20 cellular contexts compared by ENCODE assay signal in genomic region chr18:10579079-10579867, GRCh38. TPM values are rescaled to one million over a fixed set of nuclear protein-coding genes. Genes with fewer than 3 reads are reported as not detected.
A peak's percentile ranks its signal among the peaks of the same experiment; 100 is the strongest.
DNase-seq lines count a peak whose midpoint lies in the region; TF ChIP-seq lines count a peak whose summit lies in the region.
"Had no signal": no experiment of that assay in that cellular context is flagged by ENCODE, and none has a peak within 500 bp of the region (broad histone marks: within the 10 kb centered on the region; RNA-seq: fewer than 3 reads in every experiment).

No MANE protein-coding gene starts in this region.

- H3K27me3 Mint-ChIP-seq in chondrocyte (ENCODE audit: low read depth) = no peaks in the 10 kb centered on the region
- H3K27me3 Mint-ChIP-seq: activated B cell treated with CpG ODN at 0.5 μM for 24 hours had no signal

- no peak for TF ChIP-seq EP300 in sigmoid colon (IDR thresholded peaks at IDR 0.05)

- H3K36me3 ChIP-seq in sigmoid colon = no peaks in the 10 kb centered on the region
- H3K36me3 ChIP-seq: gastroesophageal sphincter, thyroid gland had no signal

- intact Hi-C loops in sigmoid colon (cut with DNase I) = no loop called here

- 81 to 88% methylated on average over 12 of the region's 12 CpGs for WGBS in sigmoid colon, 2 donors

- no peaks in the 10 kb centered on the region for H3K36me3 Mint-ChIP-seq in chondrocyte (ENCODE audit: low read depth)

- TF ChIP-seq POLR2A in sigmoid colon (IDR thresholded peaks at IDR 0.05) = no peak

- no peaks in the 10 kb centered on the region for H3K9me3 Mint-ChIP-seq in chondrocyte (ENCODE audit: low read depth)
- H3K9me3 Mint-ChIP-seq: activated B cell treated with CpG ODN at 0.5 μM for 24 hours had no signal

- no peaks in the 10 kb centered on the region for H3K27me3 ChIP-seq in sigmoid colon
- H3K27me3 ChIP-seq: gastroesophageal sphincter, thyroid gland had no signal

- H3K9me3 ChIP-seq in sigmoid colon = no peaks in the 10 kb centered on the region
- H3K9me3 ChIP-seq: thyroid gland had no signal

- TF ChIP-seq CTCF in chondrocyte (IDR thresholded peaks at IDR 0.05) = no peak
- no peak for TF ChIP-seq CTCF in sigmoid colon (IDR thresholded peaks at IDR 0.05)

- DNase-seq in AG08396 (ENCODE audit: low spot score) (peak; percentile 80), HS-27A (ENCODE audit: low read depth) (peak; percentile 51), chondrocyte (ENCODE audit: low spot score) (no peak), kidney tubule cell (ENCODE audit: low spot score) (peak; percentile 34), sigmoid colon (no peak), NCI-H510A treated with DMSO at 0.1 percent for 48 hours (lab: John Stamatoyannopoulos, UW) (no peak), MV-4-11 (lab: John Stamatoyannopoulos, UW) (no peak)
- DNase-seq in stimulated activated CD4-positive, alpha-beta T cell treated with anti-CD3 and anti-CD28 coated beads, Interleukin-12 subunit alpha, Interleukin-12 subunit beta, amount 100 ng/mL, for 4 hours = no peak
- DNase-seq: activated B cell treated with CpG ODN at 0.5 μM for 24 hours; activated naive CD4-positive, alpha-beta T cell; C1 segment of cervical spinal cord; effector CD8-positive, alpha-beta T cell; KG1; NCI-H1694 treated with DMSO at 0.1 percent for 48 hours; NCI-H526 treated with DMSO at 0.1 percent for 48 hours; nephron progenitor cell; right cardiac atrium; stimulated activated CD4-positive, alpha-beta T cell treated with anti-CD3 and anti-CD28 coated beads, Interleukin-2, amount 100 ng/mL, for 24 hours; thyroid gland had no signal

- no peak overlapping the region for H3K4me3 Mint-ChIP-seq in chondrocyte (ENCODE audit: unreplicated experiment)
- H3K4me3 Mint-ChIP-seq: activated B cell treated with CpG ODN at 0.5 μM for 24 hours, nephron progenitor cell had no signal

- H3K27ac ChIP-seq in sigmoid colon = no peak overlapping the region
- H3K27ac ChIP-seq: gastroesophageal sphincter, thyroid gland had no signal

- peak overlapping the region; percentile 54 for H3K27ac Mint-ChIP-seq in chondrocyte (ENCODE audit: unreplicated experiment)
- H3K27ac Mint-ChIP-seq: activated B cell treated with CpG ODN at 0.5 μM for 24 hours, nephron progenitor cell had no signal

- H3K4me3 ChIP-seq in sigmoid colon = no peak overlapping the region
- H3K4me3 ChIP-seq: gastroesophageal sphincter, thyroid gland had no signal

- no peaks in the 10 kb centered on the region for H3K4me1 ChIP-seq in sigmoid colon
- H3K4me1 ChIP-seq: gastroesophageal sphincter, thyroid gland had no signal

- H3K4me1 Mint-ChIP-seq in chondrocyte (ENCODE audit: low read depth) = peaks cover 24% of the 10 kb centered on the region
- H3K4me1 Mint-ChIP-seq: activated B cell treated with CpG ODN at 0.5 μM for 24 hours, nephron progenitor cell had no signal

RNA-seq across cellular contexts. Expression of gene NAPG, which starts 53.4 kb away (rescaled TPM):
- total RNA-seq in chondrocyte (32.0 to 49.0 TPM (median 34.7 TPM) in 3 replicates), sigmoid colon (10 to 100 TPM; 33.7 to 43.5 (median 36.8) TPM)
- polyA plus RNA-seq in sigmoid colon = 10 to 100 TPM; 15.0 to 30.3 (median 24.6) TPM

Comparison
In these comparisons a context has a peak if more than half of its experiments do, and no peak if none do; other contexts are left out.
1. DNase-seq: peak in AG08396 (single experiment), HS-27A (single experiment) and kidney tubule cell (single experiment); none in chondrocyte (single experiment), sigmoid colon (single experiment), stimulated activated CD4-positive, alpha-beta T cell treated with anti-CD3 and anti-CD28 coated beads, Interleukin-12 subunit alpha, Interleukin-12 subunit beta, amount 100 ng/mL, for 4 hours (single experiment), NCI-H510A treated with DMSO at 0.1 percent for 48 hours (single experiment) and MV-4-11 (single experiment).